ENCODE assay signal across 1 cellular context in genomic region chr18:55908790-55909408, GRCh38.
TF ChIP-seq lines count a peak whose summit lies in the region.

No MANE protein-coding gene starts in this region.

TF ChIP-seq in IMR-90, 13 proteins besides CTCF, POLR2A, EP300 and RAD21 (continued from another document):
- no peak for TF ChIP-seq BHLHE40 (IDR thresholded peaks at IDR 0.05; ENCODE audit: low read depth, low read length)
- TF ChIP-seq SMC3 (IDR thresholded peaks at IDR 0.05; ENCODE audit: low read depth, low read length) = no peak
- no peak for TF ChIP-seq MAZ (IDR thresholded peaks at IDR 0.05; ENCODE audit: borderline replicate concordance, low read depth, low read length)
- no peak for TF ChIP-seq RCOR1 (IDR thresholded peaks at IDR 0.05; ENCODE audit: insufficient replicate concordance, low read length)
- no peak for TF ChIP-seq FOS (IDR thresholded peaks at IDR 0.05; ENCODE audit: low read depth, low read length)
TF ChIP-seq in IMR-90: peak in this region for 0.
